Comparison of ENCODE assay signal across 15 cellular contexts in the genomic region with DNA sequence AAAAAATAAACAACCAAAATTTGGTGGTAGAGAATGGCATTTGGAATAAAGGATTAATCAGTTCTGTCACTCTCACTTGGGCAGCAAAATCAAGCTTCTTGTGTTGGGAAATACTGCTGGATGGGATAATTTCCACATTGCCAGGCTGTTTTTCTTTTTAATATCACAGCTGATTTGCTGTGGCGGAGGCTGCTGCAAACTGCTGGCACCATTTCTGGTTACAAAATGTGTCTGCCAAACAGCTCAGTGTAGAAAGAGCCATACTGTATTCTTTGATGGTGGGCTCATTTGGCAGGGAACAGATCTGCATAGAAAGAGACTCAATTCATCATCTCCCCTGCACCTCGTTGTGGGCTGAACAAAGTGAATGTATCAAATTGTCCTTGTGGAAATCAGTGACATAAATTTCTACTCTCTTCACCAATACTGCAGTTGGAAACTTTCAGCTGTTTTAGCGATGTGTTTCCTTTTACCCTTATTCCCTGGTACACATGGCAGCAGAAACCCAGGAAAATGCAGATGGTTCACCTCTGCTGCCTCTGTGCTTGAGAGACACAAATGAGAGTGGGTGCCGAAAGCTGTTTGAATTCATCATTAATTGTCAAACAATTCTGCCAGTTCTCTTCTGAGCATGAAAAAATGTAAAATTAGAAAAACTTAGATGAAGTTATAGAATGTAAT.
DNase-seq lines count a peak whose midpoint lies in the region; ATAC-seq and TF ChIP-seq lines count a peak whose summit lies in the region.
"Had no signal": no experiment of that assay in that cellular context is flagged by ENCODE, and none has a peak within 500 bp of the region (broad histone marks: within the 10 kb centered on the region; RNA-seq: fewer than 3 reads in every experiment).

No MANE protein-coding gene starts in this region.

- 37% methylated on average over 4 of the region's 4 CpGs for WGBS in esophagus muscularis mucosa

- DNase-seq in DMS 273 (lab: John Stamatoyannopoulos, UW; ENCODE audit: unreplicated experiment) (peak; percentile 78), NCI-H69 (lab: John Stamatoyannopoulos, UW) (peak; percentile 73), fibroblast of pulmonary artery (ENCODE audit: low read depth) (peak; percentile 27), osteoblast (ENCODE audit: insufficient read length, low spot score, missing footprints) (no peak), esophagus muscularis mucosa (ENCODE audit: extremely low spot score) (no peak), omental fat pad (ENCODE audit: low spot score) (no peak), kidney glomerular epithelial cell (lab: John Stamatoyannopoulos, UW) (no peak)
- DNase-seq in activated CD4-positive, alpha-beta T cell treated with anti-CD3 and anti-CD28 coated beads, Interleukin-2, amount 10 ng/mL, durations not matched to agents 7 days and 5 days: no peak
- DNase-seq: activated CD4-positive, alpha-beta T cell treated with anti-CD3 and anti-CD28 coated beads for 48 hours; MM.1S; Peyer's patch; T-helper 2 cell had no signal

- no peak overlapping the region for H3K27ac Mint-ChIP-seq in activated CD4-positive, alpha-beta T cell treated with anti-CD3 and anti-CD28 coated beads, Interleukin-2, amount 10 ng/mL, durations not matched to agents 7 days and 5 days
- H3K27ac Mint-ChIP-seq: activated T-helper 1 cell treated with anti-CD3 and anti-CD28 coated beads, Interleukin-12 subunit alpha, Interleukin-12 subunit beta, Interleukin-2, Interleukin-4 antibody, amounts not matched to agents 30 ng/mL and 10 ng/mL and 1 ng/mL, durations not matched to agents 14 hours and 24 hours and 36 hours had no signal

- intact Hi-C loops in esophagus muscularis mucosa (cut with DNase I): no loop called here

- no peaks in the 10 kb centered on the region for H3K9me3 Mint-ChIP-seq in activated CD4-positive, alpha-beta T cell treated with anti-CD3 and anti-CD28 coated beads, Interleukin-2, amount 10 ng/mL, durations not matched to agents 7 days and 5 days
- H3K9me3 Mint-ChIP-seq: activated T-helper 1 cell treated with anti-CD3 and anti-CD28 coated beads, Interleukin-12 subunit alpha, Interleukin-12 subunit beta, Interleukin-2, Interleukin-4 antibody, amounts not matched to agents 30 ng/mL and 10 ng/mL and 1 ng/mL, durations not matched to agents 14 hours and 24 hours and 36 hours had no signal

- peak overlapping the region; percentile 95 for H3K27ac ChIP-seq in osteoblast (ENCODE audit: low read depth, low read length)
- peak overlapping the region in 1 of 4 donors; percentile 1 for H3K27ac ChIP-seq in esophagus muscularis mucosa (replicated peaks in 1 of 4)
- H3K27ac ChIP-seq: lower lobe of right lung, pancreas, Peyer's patch had no signal

- no peak for ATAC-seq in omental fat pad (ENCODE audit: low FRiP score)
- ATAC-seq: lower lobe of right lung had no signal

- CTCF ChIA-PET in activated CD4-positive, alpha-beta T cell treated with anti-CD3 and anti-CD28 coated beads, Interleukin-2, amount 10 ng/mL, durations not matched to agents 7 days and 5 days (lab: Charles Lee): interaction anchor here (0.5 kb wide), 1 partner anchor 272 kb away, joined by 4 read pairs; no protein-coding TSS in a partner anchor

- POLR2A ChIA-PET in activated CD4-positive, alpha-beta T cell treated with anti-CD3 and anti-CD28 coated beads, Interleukin-2, amount 10 ng/mL, durations not matched to agents 7 days and 5 days (lab: Charles Lee): interaction anchor here (0.7 kb wide), 1 partner anchor 426 kb away, joined by 4 read pairs; no protein-coding TSS in a partner anchor

- peak overlapping the region; percentile 81 for H2AFZ ChIP-seq in osteoblast (ENCODE audit: low read length)

- H3K4me1 ChIP-seq in osteoblast (ENCODE audit: insufficient read depth, low read length) (peaks cover 55% of the 10 kb centered on the region), esophagus muscularis mucosa (peaks cover 19 to 28% (median 25%) of the 10 kb centered on the region in 4 donors)
- H3K4me1 ChIP-seq: pancreas, Peyer's patch had no signal

- TF ChIP-seq POLR2A in esophagus muscularis mucosa (IDR thresholded peaks at IDR 0.05; ENCODE audit: low read depth): no peak

- H3K27me3 ChIP-seq in osteoblast (ENCODE audit: insufficient read depth, low read length) (no peaks in the 10 kb centered on the region), esophagus muscularis mucosa (no peaks in the 10 kb centered on the region)
- H3K27me3 ChIP-seq: pancreas, Peyer's patch had no signal

- H3K79me2 ChIP-seq in osteoblast (ENCODE audit: insufficient read depth, low read length): no peaks in the 10 kb centered on the region

- no peak for TF ChIP-seq CTCF in fibroblast of pulmonary artery (IDR thresholded peaks at IDR 0.05; ENCODE audit: low read length, missing control alignments)
- TF ChIP-seq CTCF in osteoblast (IDR thresholded peaks at IDR 0.05; ENCODE audit: extremely low read depth, low read depth, low read length): no peak
- no peak for TF ChIP-seq CTCF in esophagus muscularis mucosa (IDR thresholded peaks at IDR 0.05)
- TF ChIP-seq CTCF in omental fat pad (IDR thresholded peaks at IDR 0.05): no peak

- H3K36me3 ChIP-seq in osteoblast (ENCODE audit: insufficient read depth, low read length): no peaks in the 10 kb centered on the region
- H3K36me3 ChIP-seq in esophagus muscularis mucosa: no peaks in the 10 kb centered on the region
- H3K36me3 ChIP-seq: lower lobe of right lung, pancreas, Peyer's patch had no signal

- H3K4me3 ChIP-seq in fibroblast of pulmonary artery (replicated peaks; ENCODE audit: low read depth, low read length): no peak overlapping the region
- H3K4me3 ChIP-seq in osteoblast (ENCODE audit: insufficient read depth, low read length): peak overlapping the region; percentile 27
- no peak overlapping the region for H3K4me3 ChIP-seq in esophagus muscularis mucosa
- H3K4me3 ChIP-seq: lower lobe of right lung, pancreas, Peyer's patch had no signal

- no peaks in the 10 kb centered on the region for H3K9me3 ChIP-seq in osteoblast (ENCODE audit: low read depth, low read length)
- H3K9me3 ChIP-seq in esophagus muscularis mucosa: no peaks in the 10 kb centered on the region
- H3K9me3 ChIP-seq: lower lobe of right lung, pancreas, Peyer's patch had no signal

- TF ChIP-seq EP300 in esophagus muscularis mucosa (IDR thresholded peaks at IDR 0.05): no peak

- H4K20me1 ChIP-seq in osteoblast (ENCODE audit: insufficient read depth, low read length): no peaks in the 10 kb centered on the region

- H3K4me3 Mint-ChIP-seq in activated CD4-positive, alpha-beta T cell treated with anti-CD3 and anti-CD28 coated beads, Interleukin-2, amount 10 ng/mL, durations not matched to agents 7 days and 5 days: no peak overlapping the region
- H3K4me3 Mint-ChIP-seq: activated T-helper 1 cell treated with anti-CD3 and anti-CD28 coated beads, Interleukin-12 subunit alpha, Interleukin-12 subunit beta, Interleukin-2, Interleukin-4 antibody, amounts not matched to agents 30 ng/mL and 10 ng/mL and 1 ng/mL, durations not matched to agents 14 hours and 24 hours and 36 hours had no signal

- H3K27me3 Mint-ChIP-seq in activated CD4-positive, alpha-beta T cell treated with anti-CD3 and anti-CD28 coated beads, Interleukin-2, amount 10 ng/mL, durations not matched to agents 7 days and 5 days: peaks cover 2% of the 10 kb centered on the region

- peak overlapping the region; percentile 69 for H3K4me2 ChIP-seq in osteoblast (ENCODE audit: insufficient read depth, low read length)

- no peaks in the 10 kb centered on the region for H3K36me3 Mint-ChIP-seq in activated CD4-positive, alpha-beta T cell treated with anti-CD3 and anti-CD28 coated beads, Interleukin-2, amount 10 ng/mL, durations not matched to agents 7 days and 5 days (ENCODE audit: low read depth)

- H3K4me1 Mint-ChIP-seq in activated CD4-positive, alpha-beta T cell treated with anti-CD3 and anti-CD28 coated beads, Interleukin-2, amount 10 ng/mL, durations not matched to agents 7 days and 5 days: no peaks in the 10 kb centered on the region

Comparison
In these comparisons a context has a peak if more than half of its experiments do, and no peak if none do; other contexts are left out.
1. DNase-seq: peak in DMS 273 (single experiment), NCI-H69 (single experiment) and fibroblast of pulmonary artery (single experiment); none in osteoblast (single experiment), esophagus muscularis mucosa (single experiment), omental fat pad (single experiment), kidney glomerular epithelial cell (single experiment) and activated CD4-positive, alpha-beta T cell treated with anti-CD3 and anti-CD28 coated beads, Interleukin-2, amount 10 ng/mL, durations not matched to agents 7 days and 5 days (single experiment).